In the genomic region with DNA sequence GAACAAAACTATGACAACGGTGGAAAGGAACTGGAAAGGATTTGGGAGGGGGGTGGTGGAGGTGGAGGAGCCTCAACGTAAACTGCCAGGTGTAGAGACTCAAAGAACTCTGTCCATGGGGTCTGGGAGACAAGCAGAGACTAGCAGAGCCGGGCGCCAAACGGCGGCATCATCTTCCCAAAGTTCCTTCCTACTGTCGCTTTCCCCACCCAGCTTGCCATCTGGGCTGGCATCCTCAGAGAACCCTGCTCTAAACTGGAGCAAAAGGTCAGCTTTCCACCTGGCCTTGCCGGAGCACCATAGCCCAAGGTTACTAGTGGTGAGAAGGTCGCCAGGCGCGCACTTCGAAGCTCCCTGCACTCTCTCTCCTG, we compare ENCODE assay signal across 1 cellular context.
TF ChIP-seq lines count a peak whose summit lies in the region.

No MANE protein-coding gene starts in this region.

TF ChIP-seq in HCT116, 20 proteins besides CTCF, POLR2A, EP300 and RAD21 (continued from another document):
- TF ChIP-seq, protein P1, sequence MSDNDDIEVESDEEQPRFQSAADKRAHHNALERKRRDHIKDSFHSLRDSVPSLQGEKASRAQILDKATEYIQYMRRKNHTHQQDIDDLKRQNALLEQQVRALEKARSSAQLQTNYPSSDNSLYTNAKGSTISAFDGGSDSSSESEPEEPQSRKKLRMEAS (IDR thresholded peaks at IDR 0.05), result no peak
- TF ChIP-seq EGR1 (IDR thresholded peaks at IDR 0.05; ENCODE audit: low read depth) (no peak), CEBPB (IDR thresholded peaks at IDR 0.05; ENCODE audit: low read depth) (no peak), JUND (IDR thresholded peaks at IDR 0.05) (no peak), EZH2 (IDR thresholded peaks at IDR 0.05) (no peak), CBX3 (IDR thresholded peaks at IDR 0.05; ENCODE audit: low read depth) (no peak)
